ENCODE assay signal across 8 cellular contexts in the genomic region with DNA sequence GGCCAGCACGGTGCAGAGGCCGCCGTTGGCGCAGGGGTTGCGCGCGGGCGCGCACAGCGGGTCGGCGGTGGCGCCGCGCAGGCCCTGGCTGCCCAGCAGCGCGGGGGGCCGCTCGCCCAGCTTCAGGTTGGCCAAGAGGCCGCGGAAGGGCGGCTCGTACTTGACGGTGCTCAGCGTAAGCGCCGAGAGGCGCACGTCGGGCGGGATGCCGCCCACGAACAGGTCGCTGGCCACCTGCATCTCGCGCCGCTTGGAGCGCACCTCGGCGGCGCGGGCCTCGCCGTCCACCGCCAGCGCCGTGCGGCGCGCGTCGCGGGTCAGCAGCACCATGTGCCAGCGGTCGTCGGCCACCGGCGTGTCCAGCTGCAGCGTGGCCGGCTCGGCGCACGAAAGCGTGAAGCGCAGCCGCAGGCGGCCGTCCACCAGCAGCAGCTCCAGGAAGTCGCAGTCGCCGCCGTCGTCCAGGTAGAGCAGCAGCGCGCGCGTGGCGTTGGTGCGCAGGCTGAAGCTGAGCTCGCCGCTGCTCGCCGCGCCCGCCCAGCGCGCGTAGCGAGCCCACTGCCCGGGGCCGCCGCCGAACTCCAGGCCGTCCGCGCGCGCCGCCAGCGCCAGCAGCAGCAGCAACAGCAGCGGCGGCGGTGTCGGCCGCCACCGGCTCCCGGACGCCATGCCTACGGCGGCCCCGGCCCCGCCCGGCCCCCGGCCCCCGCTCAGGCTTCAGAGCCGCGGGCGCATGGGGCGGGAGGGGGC. TPM values are rescaled to one million over a fixed set of nuclear protein-coding genes. Genes with fewer than 3 reads are reported as not detected.
DNase-seq lines count a peak whose midpoint lies in the region; ATAC-seq, FAIRE-seq and TF ChIP-seq lines count a peak whose summit lies in the region.

No MANE protein-coding gene starts in this region.

- no peak overlapping the region for H3K4me3 Mint-ChIP-seq in astrocyte (ENCODE audit: unreplicated experiment)
- H3K4me3 Mint-ChIP-seq in HFFc6: no peak overlapping the region

- no peaks in the 10 kb centered on the region for H3K36me3 Mint-ChIP-seq in astrocyte (ENCODE audit: low read depth, unreplicated experiment)
- no peaks in the 10 kb centered on the region for H3K36me3 Mint-ChIP-seq in HFFc6 (ENCODE audit: low read depth)

- H3K27ac Mint-ChIP-seq in astrocyte (ENCODE audit: unreplicated experiment) (no peak overlapping the region), HFFc6 (no peak overlapping the region)

- peak overlapping the region; percentile 11 for H3K4me2 ChIP-seq in astrocyte (ENCODE audit: low read length)

- peaks cover 12% of the 10 kb centered on the region for H3K4me1 ChIP-seq in astrocyte (ENCODE audit: insufficient read depth, low read length)

- no peaks in the 10 kb centered on the region for H3K36me3 ChIP-seq in astrocyte (ENCODE audit: insufficient read depth, low read length)

- H3K4me1 Mint-ChIP-seq in astrocyte (ENCODE audit: low read depth, unreplicated experiment) (peaks cover 12% of the 10 kb centered on the region), HFFc6 (ENCODE audit: low read depth) (peaks cover 10% of the 10 kb centered on the region)

- no peak overlapping the region for H3K9ac ChIP-seq in astrocyte (ENCODE audit: low read length)

- no peaks in the 10 kb centered on the region for H3K9me3 ChIP-seq in astrocyte (ENCODE audit: insufficient read depth, low read depth, low read length)

- no peak overlapping the region for H3K4me3 ChIP-seq in astrocyte (ENCODE audit: insufficient read depth, low read depth, low read length)

- TF ChIP-seq CTCF in astrocyte (IDR thresholded peaks at IDR 0.05; ENCODE audit: insufficient read depth, low read depth, low read length): no peak
- no peak for TF ChIP-seq CTCF in HFFc6 (IDR thresholded peaks at IDR 0.05)

- H3K27me3 Mint-ChIP-seq in astrocyte (ENCODE audit: low read depth, unreplicated experiment) (peaks cover 67% of the 10 kb centered on the region), HFFc6 (ENCODE audit: insufficient read depth) (peaks cover 60% of the 10 kb centered on the region)

- no peak for ATAC-seq in GM19328 (IDR thresholded peaks at IDR 0.05; ENCODE audit: unreplicated experiment)

- peak overlapping the region; percentile 10 for H2AFZ ChIP-seq in astrocyte (ENCODE audit: low read depth, low read length)

- no peaks in the 10 kb centered on the region for H4K20me1 ChIP-seq in astrocyte (ENCODE audit: insufficient read depth, low read length)

- H3K27ac ChIP-seq in astrocyte (ENCODE audit: low read depth, low read length): no peak overlapping the region

- no peak for FAIRE-seq in astrocyte (lab: Jason Lieb, UNC)

- intact Hi-C loops in posterior vena cava (cut with DNase I): no loop called here

- H3K9me3 Mint-ChIP-seq in astrocyte (ENCODE audit: unreplicated experiment) (no peaks in the 10 kb centered on the region), HFFc6 (no peaks in the 10 kb centered on the region)

- no peaks in the 10 kb centered on the region for H3K79me2 ChIP-seq in astrocyte (ENCODE audit: insufficient read depth, low read length)

- H3K27me3 ChIP-seq in astrocyte (ENCODE audit: insufficient read depth, low read length): peaks cover 22% of the 10 kb centered on the region

- peak; percentile 26 for DNase-seq in stimulated activated CD4-positive, alpha-beta T cell treated with anti-CD3 and anti-CD28 coated beads, Interleukin-15, amount 100 ng/mL, for 24 hours
- no peak for DNase-seq in stimulated activated CD4-positive, alpha-beta T cell treated with anti-CD3 and anti-CD28 coated beads, Interleukin-4, amount 100 ng/mL, for 1 hour
- DNase-seq in astrocyte (ENCODE audit: low read depth) (peak; percentile 22), iPS-NIHi11 (ENCODE audit: low spot score) (peak; percentile 70), NCI-H510A (lab: John Stamatoyannopoulos, UW) (no peak), posterior vena cava (ENCODE audit: low spot score) (no peak), HFFc6 (no peak)

RNA-seq across cellular contexts. Expression of gene NRXN2, which starts 9.8 kb away (rescaled TPM):
- 0.14 and 0.17 TPM in 2 replicates for total RNA-seq in astrocyte
- 1 to 10 TPM; 7.9 to 8.8 TPM for total RNA-seq in posterior vena cava
- total RNA-seq in HFFc6 (2021; fragmentation: NEBNext Ultra II Directional; extraction: Animal tissue kit (Norgen Biotek cat#: 25700)): under 1 TPM in 5 of 6 experiments, not detected in 1; 0.14 to 0.51 (median 0.31) TPM

RNA-seq across cellular contexts. Expression of gene RASGRP2, which starts 30.7 kb away (rescaled TPM):
- total RNA-seq in astrocyte (3.9 and 5.4 TPM in 2 replicates), posterior vena cava (10 to 100 TPM; 41.3 to 49.6 TPM)
- under 1 TPM in 4 of 6 experiments, not detected in 2; 0.43 to 0.68 (median 0.48) TPM for total RNA-seq in HFFc6 (2021; fragmentation: NEBNext Ultra II Directional; extraction: Animal tissue kit (Norgen Biotek cat#: 25700))

RNA-seq across cellular contexts. Expression of gene PYGM, which starts 46.6 kb away (rescaled TPM):
- 0.68 and 1.0 TPM in 2 replicates for total RNA-seq in astrocyte
- 10 to 100 TPM; 19.3 to 43.2 TPM for total RNA-seq in posterior vena cava
- under 1 TPM in 4 of 6 experiments, not detected in 2; 0.11 to 0.21 (median 0.13) TPM for total RNA-seq in HFFc6 (2021; fragmentation: NEBNext Ultra II Directional; extraction: Animal tissue kit (Norgen Biotek cat#: 25700))

Comparison
In these comparisons a context has a peak if more than half of its experiments do, and no peak if none do; other contexts are left out.
1. DNase-seq: peak in stimulated activated CD4-positive, alpha-beta T cell treated with anti-CD3 and anti-CD28 coated beads, Interleukin-15, amount 100 ng/mL, for 24 hours (single experiment), astrocyte (single experiment) and iPS-NIHi11 (single experiment); none in stimulated activated CD4-positive, alpha-beta T cell treated with anti-CD3 and anti-CD28 coated beads, Interleukin-4, amount 100 ng/mL, for 1 hour (single experiment), NCI-H510A (single experiment), posterior vena cava (single experiment) and HFFc6 (single experiment).